In the genomic region with DNA sequence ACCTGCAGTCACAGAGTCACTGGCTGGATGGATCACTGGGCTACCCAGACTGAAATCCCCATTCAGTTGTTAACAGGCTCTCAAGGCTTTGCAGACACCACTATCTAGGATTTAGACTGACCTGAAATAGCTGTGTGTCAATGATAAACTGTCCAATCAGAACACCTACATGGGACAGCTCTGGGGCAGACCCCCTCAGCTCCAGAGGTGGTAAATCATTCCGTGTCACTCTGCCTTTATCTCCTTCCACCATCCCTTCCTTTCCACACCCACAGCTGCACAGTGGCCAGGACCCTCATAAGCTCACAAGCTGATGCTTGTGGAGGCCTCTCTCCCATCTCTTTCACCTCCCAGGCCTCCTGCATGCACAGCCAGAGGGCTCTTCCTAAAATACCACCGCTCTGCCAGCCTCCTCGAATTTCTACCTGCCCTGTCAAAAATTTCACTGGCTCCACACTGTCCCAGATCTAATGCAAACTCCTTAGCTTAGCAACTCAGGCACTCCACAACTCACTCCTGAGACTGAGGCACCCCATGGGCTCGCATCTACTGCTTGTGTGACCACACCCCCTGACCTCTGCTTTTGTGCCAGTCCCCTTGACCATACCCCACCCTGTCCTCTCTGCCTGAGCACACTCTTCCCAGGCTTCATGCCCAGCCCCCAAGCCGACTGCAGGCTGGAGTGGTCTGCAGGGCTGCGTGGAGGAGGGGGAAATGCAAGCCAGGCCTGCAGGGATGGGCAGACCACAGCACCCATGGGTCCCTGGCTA, we compare ENCODE assay signal across 1 cellular context.
TF ChIP-seq lines count a peak whose summit lies in the region.

No MANE protein-coding gene starts in this region.

TF ChIP-seq in HepG2, 621 proteins besides CTCF, POLR2A, EP300 and RAD21 (continued from another document):
- TF ChIP-seq, protein P1, sequence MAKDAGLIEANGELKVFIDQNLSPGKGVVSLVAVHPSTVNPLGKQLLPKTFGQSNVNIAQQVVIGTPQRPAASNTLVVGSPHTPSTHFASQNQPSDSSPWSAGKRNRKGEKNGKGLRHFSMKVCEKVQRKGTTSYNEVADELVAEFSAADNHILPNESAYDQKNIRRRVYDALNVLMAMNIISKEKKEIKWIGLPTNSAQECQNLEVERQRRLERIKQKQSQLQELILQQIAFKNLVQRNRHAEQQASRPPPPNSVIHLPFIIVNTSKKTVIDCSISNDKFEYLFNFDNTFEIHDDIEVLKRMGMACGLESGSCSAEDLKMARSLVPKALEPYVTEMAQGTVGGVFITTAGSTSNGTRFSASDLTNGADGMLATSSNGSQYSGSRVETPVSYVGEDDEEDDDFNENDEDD (CRISPR knock-in tag; IDR thresholded peaks at IDR 0.05; ENCODE audit: borderline replicate concordance): no peak
- TF ChIP-seq PHF20 (CRISPR knock-in tag; IDR thresholded peaks at IDR 0.05) (no peak), SETDB1 (CRISPR knock-in tag; IDR thresholded peaks at IDR 0.05; ENCODE audit: borderline replicate concordance) (no peak), BORCS8-MEF2B (CRISPR knock-in tag; IDR thresholded peaks at IDR 0.05) (no peak), ZNF33B (CRISPR knock-in tag; IDR thresholded peaks at IDR 0.05) (no peak), ZNF207 (IDR thresholded peaks at IDR 0.05; ENCODE audit: borderline replicate concordance) (no peak), SYNCRIP (IDR thresholded peaks at IDR 0.05; ENCODE audit: insufficient read depth, low read depth, low read length) (no peak), SKI (IDR thresholded peaks at IDR 0.05; ENCODE audit: partially characterized antibody) (no peak), ZNF235 (CRISPR knock-in tag; IDR thresholded peaks at IDR 0.05; ENCODE audit: borderline replicate concordance) (no peak), SALL2 (CRISPR knock-in tag; IDR thresholded peaks at IDR 0.05) (no peak)
- TF ChIP-seq, protein P2, sequence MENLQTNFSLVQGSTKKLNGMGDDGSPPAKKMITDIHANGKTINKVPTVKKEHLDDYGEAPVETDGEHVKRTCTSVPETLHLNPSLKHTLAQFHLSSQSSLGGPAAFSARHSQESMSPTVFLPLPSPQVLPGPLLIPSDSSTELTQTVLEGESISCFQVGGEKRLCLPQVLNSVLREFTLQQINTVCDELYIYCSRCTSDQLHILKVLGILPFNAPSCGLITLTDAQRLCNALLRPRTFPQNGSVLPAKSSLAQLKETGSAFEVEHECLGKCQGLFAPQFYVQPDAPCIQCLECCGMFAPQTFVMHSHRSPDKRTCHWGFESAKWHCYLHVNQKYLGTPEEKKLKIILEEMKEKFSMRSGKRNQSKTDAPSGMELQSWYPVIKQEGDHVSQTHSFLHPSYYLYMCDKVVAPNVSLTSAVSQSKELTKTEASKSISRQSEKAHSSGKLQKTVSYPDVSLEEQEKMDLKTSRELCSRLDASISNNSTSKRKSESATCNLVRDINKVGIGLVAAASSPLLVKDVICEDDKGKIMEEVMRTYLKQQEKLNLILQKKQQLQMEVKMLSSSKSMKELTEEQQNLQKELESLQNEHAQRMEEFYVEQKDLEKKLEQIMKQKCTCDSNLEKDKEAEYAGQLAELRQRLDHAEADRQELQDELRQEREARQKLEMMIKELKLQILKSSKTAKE (CRISPR knock-in tag; IDR thresholded peaks at IDR 0.05; ENCODE audit: borderline replicate concordance): no peak
- TF ChIP-seq, protein P3, sequence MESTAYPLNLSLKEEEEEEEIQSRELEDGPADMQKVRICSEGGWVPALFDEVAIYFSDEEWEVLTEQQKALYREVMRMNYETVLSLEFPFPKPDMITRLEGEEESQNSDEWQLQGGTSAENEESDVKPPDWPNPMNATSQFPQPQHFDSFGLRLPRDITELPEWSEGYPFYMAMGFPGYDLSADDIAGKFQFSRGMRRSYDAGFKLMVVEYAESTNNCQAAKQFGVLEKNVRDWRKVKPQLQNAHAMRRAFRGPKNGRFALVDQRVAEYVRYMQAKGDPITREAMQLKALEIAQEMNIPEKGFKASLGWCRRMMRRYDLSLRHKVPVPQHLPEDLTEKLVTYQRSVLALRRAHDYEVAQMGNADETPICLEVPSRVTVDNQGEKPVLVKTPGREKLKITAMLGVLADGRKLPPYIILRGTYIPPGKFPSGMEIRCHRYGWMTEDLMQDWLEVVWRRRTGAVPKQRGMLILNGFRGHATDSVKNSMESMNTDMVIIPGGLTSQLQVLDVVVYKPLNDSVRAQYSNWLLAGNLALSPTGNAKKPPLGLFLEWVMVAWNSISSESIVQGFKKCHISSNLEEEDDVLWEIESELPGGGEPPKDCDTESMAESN (CRISPR knock-in tag; conservative IDR thresholded peaks at IDR 0.05): no peak
- TF ChIP-seq, protein P4, sequence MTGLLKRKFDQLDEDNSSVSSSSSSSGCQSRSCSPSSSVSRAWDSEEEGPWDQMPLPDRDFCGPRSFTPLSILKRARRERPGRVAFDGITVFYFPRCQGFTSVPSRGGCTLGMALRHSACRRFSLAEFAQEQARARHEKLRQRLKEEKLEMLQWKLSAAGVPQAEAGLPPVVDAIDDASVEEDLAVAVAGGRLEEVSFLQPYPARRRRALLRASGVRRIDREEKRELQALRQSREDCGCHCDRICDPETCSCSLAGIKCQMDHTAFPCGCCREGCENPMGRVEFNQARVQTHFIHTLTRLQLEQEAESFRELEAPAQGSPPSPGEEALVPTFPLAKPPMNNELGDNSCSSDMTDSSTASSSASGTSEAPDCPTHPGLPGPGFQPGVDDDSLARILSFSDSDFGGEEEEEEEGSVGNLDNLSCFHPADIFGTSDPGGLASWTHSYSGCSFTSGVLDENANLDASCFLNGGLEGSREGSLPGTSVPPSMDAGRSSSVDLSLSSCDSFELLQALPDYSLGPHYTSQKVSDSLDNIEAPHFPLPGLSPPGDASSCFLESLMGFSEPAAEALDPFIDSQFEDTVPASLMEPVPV (CRISPR knock-in tag; IDR thresholded peaks at IDR 0.05): no peak
